Comparison of ENCODE assay signal across 8 cellular contexts in genomic region chr9:112086627-112087026, GRCh38.
DNase-seq lines count a peak whose midpoint lies in the region; ATAC-seq lines count a peak whose summit lies in the region.

No MANE protein-coding gene starts in this region.

- ATAC-seq in HG03159 (IDR thresholded peaks at IDR 0.05; ENCODE audit: unreplicated experiment), result no peak

- H3K4me1 Mint-ChIP-seq in activated naive CD4-positive, alpha-beta T cell treated with anti-CD3 and anti-CD28 coated beads for 36 hours (ENCODE audit: low read depth), result no peaks in the 10 kb centered on the region

- peak; percentile 30 for DNase-seq in DMS 273 (lab: John Stamatoyannopoulos, UW; ENCODE audit: unreplicated experiment)
- no peak for DNase-seq in DMS 273 treated with DMSO at 0.1 percent for 48 hours (lab: John Stamatoyannopoulos, UW)
- DNase-seq in NCI-H2196 treated with DMSO at 0.1 percent for 48 hours (lab: John Stamatoyannopoulos, UW; ENCODE audit: unreplicated experiment), result peak; percentile 24
- DNase-seq in dedifferentiated amniotic fluid mesenchymal stem cell (ENCODE audit: extremely low spot score), result peak; percentile 73
- peak; percentile 51 for DNase-seq in pons (ENCODE audit: low spot score)
- no peak for DNase-seq in islet precursor cell
- no peak for DNase-seq in activated naive CD4-positive, alpha-beta T cell treated with anti-CD3 and anti-CD28 coated beads for 36 hours

- intact Hi-C loops in activated naive CD4-positive, alpha-beta T cell treated with anti-CD3 and anti-CD28 coated beads for 36 hours (cut with micrococcal nuclease), result loop anchor here (1.0 kb wide), 1 partner anchor 275 kb away; no protein-coding TSS in a partner anchor

- H3K36me3 Mint-ChIP-seq in activated naive CD4-positive, alpha-beta T cell treated with anti-CD3 and anti-CD28 coated beads for 36 hours (ENCODE audit: low read depth), result no peaks in the 10 kb centered on the region

- CTCF ChIA-PET in activated naive CD4-positive, alpha-beta T cell treated with anti-CD3 and anti-CD28 coated beads for 36 hours (lab: Charles Lee), result interaction anchor here (0.6 to 4.0 kb wide), 16 partner anchors 11 to 816 kb away, joined by 3 to 33 read pairs (median 3); partner anchors contain the start of gene HSDL2

- H3K27ac Mint-ChIP-seq in activated naive CD4-positive, alpha-beta T cell treated with anti-CD3 and anti-CD28 coated beads for 36 hours, result no peak overlapping the region

- H3K9me3 Mint-ChIP-seq in activated naive CD4-positive, alpha-beta T cell treated with anti-CD3 and anti-CD28 coated beads for 36 hours, result no peaks in the 10 kb centered on the region

- no peaks in the 10 kb centered on the region for H3K27me3 Mint-ChIP-seq in activated naive CD4-positive, alpha-beta T cell treated with anti-CD3 and anti-CD28 coated beads for 36 hours (ENCODE audit: low read depth)

- H3K4me3 Mint-ChIP-seq in activated naive CD4-positive, alpha-beta T cell treated with anti-CD3 and anti-CD28 coated beads for 36 hours, result no peak overlapping the region

Comparison
In these comparisons a context has a peak if more than half of its experiments do, and no peak if none do; other contexts are left out.
1. DNase-seq: peak in DMS 273 (single experiment), NCI-H2196 treated with DMSO at 0.1 percent for 48 hours (single experiment), dedifferentiated amniotic fluid mesenchymal stem cell (single experiment) and pons (single experiment); none in DMS 273 treated with DMSO at 0.1 percent for 48 hours (single experiment), islet precursor cell (single experiment) and activated naive CD4-positive, alpha-beta T cell treated with anti-CD3 and anti-CD28 coated beads for 36 hours (single experiment).